4 cellular contexts compared by ENCODE assay signal in genomic region chr4:2982012-2982411, GRCh38.
"Had no signal": no experiment of that assay in that cellular context is flagged by ENCODE, and none has a peak within 500 bp of the region (broad histone marks: within the 10 kb centered on the region; RNA-seq: fewer than 3 reads in every experiment).

No MANE protein-coding gene starts in this region.

- ATAC-seq: HepG2, K562 had no signal

- H3K27ac ChIP-seq: HL-60 had no signal

- H3K4me3 ChIP-seq: K562 had no signal

- DNase-seq: IMR-90 had no signal
